ENCODE assay signal across 21 cellular contexts in genomic region chr2:157868993-157869392, GRCh38. TPM values are rescaled to one million over a fixed set of nuclear protein-coding genes. Genes with fewer than 3 reads are reported as not detected.
DNase-seq lines count a peak whose midpoint lies in the region; TF ChIP-seq lines count a peak whose summit lies in the region.
"Had no signal": no experiment of that assay in that cellular context is flagged by ENCODE, and none has a peak within 500 bp of the region (broad histone marks: within the 10 kb centered on the region; RNA-seq: fewer than 3 reads in every experiment).

No MANE protein-coding gene starts in this region.

- no peaks in the 10 kb centered on the region for H3K36me3 ChIP-seq in HEK293 (ENCODE audit: control insufficient read depth in 2 of 2, insufficient read depth in 1 of 2, low read length in 2 of 2)
- H3K36me3 ChIP-seq: thoracic aorta had no signal

- H3K27ac Mint-ChIP-seq in activated naive CD4-positive, alpha-beta T cell treated with anti-CD3 and anti-CD28 coated beads, Interleukin-2, amount 50 U/mL, for 24 hours: peak overlapping the region; percentile 14
- H3K27ac Mint-ChIP-seq: activated CD8-positive, alpha-beta memory T cell treated with anti-CD3 and anti-CD28 coated beads, Interleukin-2, amount 10 ng/mL, durations not matched to agents 7 days and 5 days had no signal

- H3K4me3 ChIP-seq in HEK293 (ENCODE audit: low read depth, low read length) (no peak overlapping the region), fibroblast of the aortic adventitia (ENCODE audit: low read depth, low read length) (no peak overlapping the region)
- H3K4me3 ChIP-seq: skin epidermis, thoracic aorta had no signal

- no peaks in the 10 kb centered on the region for H3K27me3 Mint-ChIP-seq in activated naive CD4-positive, alpha-beta T cell treated with anti-CD3 and anti-CD28 coated beads, Interleukin-2, amount 50 U/mL, for 24 hours
- H3K27me3 Mint-ChIP-seq: activated CD8-positive, alpha-beta memory T cell treated with anti-CD3 and anti-CD28 coated beads, Interleukin-2, amount 10 ng/mL, durations not matched to agents 7 days and 5 days had no signal

- CTCF ChIA-PET in HEK293 (lab: Yijun Ruan, JAX): interaction anchor here (1.0 kb wide), 1 partner anchor 16 kb away, joined by 3 read pairs; no protein-coding TSS in a partner anchor

- no peaks in the 10 kb centered on the region for H3K9me3 Mint-ChIP-seq in activated naive CD4-positive, alpha-beta T cell treated with anti-CD3 and anti-CD28 coated beads, Interleukin-2, amount 50 U/mL, for 24 hours

- H3K9me3 ChIP-seq in HEK293 (ENCODE audit: control insufficient read depth, insufficient read depth, low read depth, low read length): no peaks in the 10 kb centered on the region
- H3K9me3 ChIP-seq: thoracic aorta had no signal

- H3K4me3 Mint-ChIP-seq in activated naive CD4-positive, alpha-beta T cell treated with anti-CD3 and anti-CD28 coated beads, Interleukin-2, amount 50 U/mL, for 24 hours: peak overlapping the region; percentile 2
- H3K4me3 Mint-ChIP-seq: activated CD8-positive, alpha-beta memory T cell treated with anti-CD3 and anti-CD28 coated beads, Interleukin-2, amount 10 ng/mL, durations not matched to agents 7 days and 5 days had no signal

- POLR2A ChIA-PET in HEK293 (lab: Yijun Ruan, JAX): interaction anchor here (0.8 kb wide), 1 partner anchor 23 kb away, joined by 3 read pairs; no protein-coding TSS in a partner anchor

- H3K27ac ChIP-seq in HEK293 (ENCODE audit: extremely low read depth, low read depth, low read length): no peak overlapping the region
- H3K27ac ChIP-seq: skin epidermis, thoracic aorta had no signal

- peaks cover 5% of the 10 kb centered on the region for H3K36me3 Mint-ChIP-seq in activated naive CD4-positive, alpha-beta T cell treated with anti-CD3 and anti-CD28 coated beads, Interleukin-2, amount 50 U/mL, for 24 hours

- peaks cover 85% of the 10 kb centered on the region for H3K4me1 Mint-ChIP-seq in activated naive CD4-positive, alpha-beta T cell treated with anti-CD3 and anti-CD28 coated beads, Interleukin-2, amount 50 U/mL, for 24 hours

- no peak for DNase-seq in activated naive CD4-positive, alpha-beta T cell treated with anti-CD3 and anti-CD28 coated beads, Interleukin-2, amount 50 U/mL, for 16 hours
- peak; percentile 82 for DNase-seq in NCI-H748 treated with DMSO at 0.1 percent for 48 hours (lab: John Stamatoyannopoulos, UW)
- peak; percentile 28 for DNase-seq in fibroblast of the aortic adventitia (ENCODE audit: low read depth)
- no peak for DNase-seq in GM13976 (ENCODE audit: low spot score)
- no peak for DNase-seq in NCI-H1436 (lab: John Stamatoyannopoulos, UW)
- DNase-seq: activated CD8-positive, alpha-beta memory T cell treated with anti-CD3 and anti-CD28 coated beads, Interleukin-2, amount 10 ng/mL, durations not matched to agents 7 days and 5 days; activated effector memory CD4-positive, alpha-beta T cell treated with Interleukin-2 at 50 U/mL for 16 hours; anterior cingulate cortex; central memory CD4-positive, alpha-beta T cell; DMS79; foreskin fibroblast; left colon; mesendoderm; NCI-H1105; NCI-H2081 treated with DMSO at 0.1 percent for 48 hours; stimulated activated CD4-positive, alpha-beta T cell treated with anti-CD3 and anti-CD28 coated beads, Interleukin-2, amount 100 ng/mL, for 48 hours; stimulated activated naive CD4-positive, alpha-beta T cell had no signal

- peaks cover 10% of the 10 kb centered on the region for H3K4me1 ChIP-seq in HEK293 (ENCODE audit: control insufficient read depth, insufficient read depth, low read length)

- TF ChIP-seq CTCF in HEK293 (tag by site-specific recombination; IDR thresholded peaks at IDR 0.05) (no peak), fibroblast of the aortic adventitia (IDR thresholded peaks at IDR 0.05; ENCODE audit: insufficient read depth, low read length) (no peak), GM13976 (IDR thresholded peaks at IDR 0.05; ENCODE audit: borderline replicate concordance, control extremely low read depth, extremely low read depth, insufficient read depth, missing control alignments) (no peak)

- in situ Hi-C loops in GM13976 (cut with MboI; ENCODE audit: low sequenced_read_pairs, unreplicated experiment): no loop called here

TF ChIP-seq in HEK293, 187 proteins besides CTCF, POLR2A, EP300 and RAD21 (continues in another document):
- no peak for TF ChIP-seq ZNF521 (tag by site-specific recombination; IDR thresholded peaks at IDR 0.05)
- TF ChIP-seq TRIM28 (IDR thresholded peaks at IDR 0.05; ENCODE audit: borderline replicate concordance, low read length): no peak
- TF ChIP-seq ZNF623 (tag by site-specific recombination; IDR thresholded peaks at IDR 0.05): no peak
- TF ChIP-seq ZNF645 (tag by site-specific recombination; IDR thresholded peaks at IDR 0.05): no peak
- peak; percentile 78 for TF ChIP-seq ZNF513 (tag by site-specific recombination; IDR thresholded peaks at IDR 0.05)
- TF ChIP-seq ZBTB44 (tag by site-specific recombination; IDR thresholded peaks at IDR 0.05): no peak
- no peak for TF ChIP-seq ELK4 (IDR thresholded peaks at IDR 0.05; ENCODE audit: borderline replicate concordance, low read depth, low read length)
- TF ChIP-seq ZNF768 (tag by site-specific recombination; IDR thresholded peaks at IDR 0.05): no peak
- TF ChIP-seq ATF2 (tag by site-specific recombination; IDR thresholded peaks at IDR 0.05; ENCODE audit: low read depth): no peak
- peak; percentile 29; the same call in 1 of the 2 replicates for TF ChIP-seq OSR2 (tag by site-specific recombination; IDR thresholded peaks at IDR 0.05)
- TF ChIP-seq SETDB1 (IDR thresholded peaks at IDR 0.05; ENCODE audit: insufficient read length, low read length): no peak

RNA-seq across cellular contexts. Expression of gene ACVR1, which starts 7.1 kb away (rescaled TPM):
- 16.2 and 32.9 TPM in 2 replicates for total RNA-seq in fibroblast of the aortic adventitia (ENCODE audit: low replicate concordance)

Comparison
In these comparisons a context has a peak if more than half of its experiments do, and no peak if none do; other contexts are left out.
1. DNase-seq: peak in NCI-H748 treated with DMSO at 0.1 percent for 48 hours (single experiment) and fibroblast of the aortic adventitia (single experiment); none in activated naive CD4-positive, alpha-beta T cell treated with anti-CD3 and anti-CD28 coated beads, Interleukin-2, amount 50 U/mL, for 16 hours (single experiment), GM13976 (single experiment) and NCI-H1436 (single experiment).